ENCODE assay signal across 1 cellular context in genomic region chr2:119338826-119339561, GRCh38.
TF ChIP-seq lines count a peak whose summit lies in the region.

No MANE protein-coding gene starts in this region.

TF ChIP-seq in K562, 482 proteins besides CTCF, POLR2A, EP300 and RAD21 (continued from another document):
- TF ChIP-seq JUNB (CRISPR knock-in tag; conservative IDR thresholded peaks at IDR 0.05) (no peak), SMAD4 (CRISPR knock-in tag; conservative IDR thresholded peaks at IDR 0.05) (peak; percentile 98), RBFOX2 (IDR thresholded peaks at IDR 0.05; ENCODE audit: low read depth, low read length) (no peak), ZNF263 (CRISPR knock-in tag; IDR thresholded peaks at IDR 0.05; ENCODE audit: borderline replicate concordance) (no peak), NUFIP1 (IDR thresholded peaks at IDR 0.05; ENCODE audit: partially characterized antibody) (no peak), ZBTB9 (CRISPR knock-in tag; IDR thresholded peaks at IDR 0.05) (peak; percentile 97), CLOCK (CRISPR knock-in tag; IDR thresholded peaks at IDR 0.05; ENCODE audit: borderline replicate concordance) (peak; percentile 69; the same call in 1 of the 2 replicates), MNT (conservative IDR thresholded peaks at IDR 0.05) (peak in 1 of 2 experiments; percentile 30; a peak in 2 of 4 replicates), ZNF347 (CRISPR knock-in tag; IDR thresholded peaks at IDR 0.05; ENCODE audit: low read depth) (peak; percentile 56; the same call in 1 of the 2 replicates), KAT8 (IDR thresholded peaks at IDR 0.05; ENCODE audit: low read depth) (no peak), ZBTB11 (CRISPR knock-in tag; IDR thresholded peaks at IDR 0.05) (peak in 1 of 3 experiments; percentile 70; a peak in 2 of 6 replicates), ZNF354B (CRISPR knock-in tag; IDR thresholded peaks at IDR 0.05) (peak; percentile 87), MBD2 (IDR thresholded peaks at IDR 0.05; ENCODE audit: borderline replicate concordance, low read depth) (no peak), KLF6 (CRISPR knock-in tag; IDR thresholded peaks at IDR 0.05; ENCODE audit: borderline replicate concordance) (peak; percentile 97), ZBTB43 (CRISPR knock-in tag; IDR thresholded peaks at IDR 0.05) (no peak), SP1 (CRISPR knock-in tag; IDR thresholded peaks at IDR 0.05) (no peak), PBX2 (CRISPR knock-in tag; IDR thresholded peaks at IDR 0.05; ENCODE audit: low read depth) (no peak), PBX2 (tag; conservative IDR thresholded peaks at IDR 0.05; ENCODE audit: low read depth) (no peak; the same call in 1 of the 2 replicates), MAFK (IDR thresholded peaks at IDR 0.05; ENCODE audit: low read length) (no peak), NR2C1 (IDR thresholded peaks at IDR 0.05) (no peak), NR2C1 (tag; IDR thresholded peaks at IDR 0.05) (peak; percentile 91), SRF (CRISPR knock-in tag; IDR thresholded peaks at IDR 0.05) (peak in 1 of 2 experiments; percentile 56; a peak in 1 of 4 replicates)
TF ChIP-seq in K562: peak in this region for 154.
